In genomic region chr15:45123397-45123796, GRCh38 we compare ENCODE assay signal across 21 cellular contexts. TPM values are rescaled to one million over a fixed set of nuclear protein-coding genes. Genes with fewer than 3 reads are reported as not detected.
"Had no signal": no experiment of that assay in that cellular context is flagged by ENCODE, and none has a peak within 500 bp of the region (broad histone marks: within the 10 kb centered on the region; RNA-seq: fewer than 3 reads in every experiment).

No MANE protein-coding gene starts in this region.

- H3K4me3 ChIP-seq: colonic mucosa, esophagus muscularis mucosa, gastrocnemius medialis, mucosa of descending colon, uterus had no signal

- H3K36me3 Mint-ChIP-seq: naive thymus-derived CD8-positive, alpha-beta T cell; type B pancreatic cell had no signal

- H3K27ac Mint-ChIP-seq: endodermal cell; naive thymus-derived CD8-positive, alpha-beta T cell; type B pancreatic cell had no signal

- H3K27ac ChIP-seq: colonic mucosa, esophagus muscularis mucosa, gastrocnemius medialis, neutrophil, uterus had no signal

- H3K4me3 Mint-ChIP-seq: endodermal cell; naive thymus-derived CD8-positive, alpha-beta T cell; type B pancreatic cell had no signal

- H3K36me3 ChIP-seq: colonic mucosa, esophagus muscularis mucosa, gastrocnemius medialis, neutrophil, uterus had no signal

- H3K9me3 Mint-ChIP-seq: endodermal cell; naive thymus-derived CD8-positive, alpha-beta T cell; type B pancreatic cell had no signal

- H3K9me3 ChIP-seq: colonic mucosa, esophagus muscularis mucosa, gastrocnemius medialis, mucosa of descending colon, neutrophil, uterus had no signal

- H3K4me1 ChIP-seq: colonic mucosa, esophagus muscularis mucosa, gastrocnemius medialis, uterus had no signal

- H3K4me1 Mint-ChIP-seq: endodermal cell had no signal

- DNase-seq: colonic mucosa; effector CD4-positive, alpha-beta T cell; endodermal cell; gastrocnemius medialis; left cardiac atrium; left ventricle myocardium superior; mucosa of descending colon; naive thymus-derived CD8-positive, alpha-beta T cell; right cardiac atrium; small intestine; stimulated activated CD4-positive, alpha-beta T cell treated with anti-CD3 and anti-CD28 coated beads, Interleukin-2, amount 100 ng/mL, for 48 hours; stimulated activated naive CD4-positive, alpha-beta T cell treated with Interleukin-2 at 50 U/mL for 16 hours; uterus had no signal

- ATAC-seq: gastrocnemius medialis; left cardiac atrium; left ventricle myocardium superior; mucosa of descending colon; naive thymus-derived CD8-positive, alpha-beta T cell; right cardiac atrium had no signal

RNA-seq across cellular contexts. Expression of gene DUOXA1, which starts 6.3 kb away (rescaled TPM):
- total RNA-seq: cerebellum, dermis microvascular lymphatic vessel endothelial cell, endothelial cell of umbilical vein, fibroblast of villous mesenchyme, gastrocnemius medialis, osteocyte had no signal

RNA-seq across cellular contexts. Expression of gene DUOX1, which starts 6.4 kb away (rescaled TPM):
- total RNA-seq: dermis microvascular lymphatic vessel endothelial cell; endothelial cell of umbilical vein; fibroblast of villous mesenchyme; naive thymus-derived CD8-positive, alpha-beta T cell; osteocyte had no signal

RNA-seq across cellular contexts. Expression of gene DUOXA2, which starts 9.3 kb away (rescaled TPM):
- total RNA-seq: cerebellum; dermis microvascular lymphatic vessel endothelial cell; endodermal cell; endothelial cell of umbilical vein; fibroblast of villous mesenchyme; gastrocnemius medialis; left cardiac atrium; left ventricle myocardium superior; naive thymus-derived CD8-positive, alpha-beta T cell; osteocyte; right cardiac atrium; uterus had no signal

RNA-seq across cellular contexts. Expression of gene DUOX2, which starts 9.4 kb away (rescaled TPM):
- total RNA-seq: cerebellum; dermis microvascular lymphatic vessel endothelial cell; endothelial cell of umbilical vein; fibroblast of villous mesenchyme; gastrocnemius medialis; naive thymus-derived CD8-positive, alpha-beta T cell; osteocyte had no signal
